ENCODE assay signal across 8 cellular contexts in the genomic region with DNA sequence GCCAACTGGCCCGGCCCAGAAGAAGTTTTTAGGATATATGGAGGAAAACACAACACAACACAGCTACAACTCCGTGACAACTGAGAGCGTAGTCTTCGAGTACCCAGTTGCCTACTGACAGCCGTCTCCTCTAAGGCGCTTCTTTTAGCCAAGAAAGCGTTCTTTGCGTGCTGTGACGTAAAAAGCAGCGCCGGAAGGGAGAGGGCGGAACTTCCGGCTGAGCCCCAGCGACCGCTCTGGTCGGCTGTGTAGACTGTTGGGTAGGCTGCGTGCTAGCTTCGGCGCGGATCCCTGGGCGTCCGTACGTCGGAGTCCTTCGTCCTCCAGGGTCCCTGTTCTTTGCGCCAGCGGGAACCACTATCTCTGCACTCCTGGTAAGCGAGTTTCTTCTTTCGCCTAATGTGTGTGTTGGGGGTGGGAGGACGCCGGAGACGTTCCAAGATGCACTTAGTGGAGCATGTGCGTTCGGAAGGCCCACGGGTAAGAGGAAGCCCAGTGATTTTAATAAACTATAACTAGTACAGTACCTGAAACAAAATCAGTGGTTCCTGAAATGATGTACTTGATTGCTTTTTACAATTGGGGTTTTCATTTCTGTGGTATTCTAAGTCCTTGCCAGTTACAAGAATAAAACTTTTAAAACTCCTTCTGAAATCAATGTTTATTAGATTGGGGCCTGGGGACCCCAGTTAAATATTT.
A peak's percentile ranks its signal among the peaks of the same experiment; 100 is the strongest.
DNase-seq lines count a peak whose midpoint lies in the region; TF ChIP-seq lines count a peak whose summit lies in the region.

A gene (plus strand): TSS at position 239 of the 699 bp plus-strand sequence. CDS start 2,914 bp downstream, outside the sequence.

- POLR2A ChIA-PET in HEK293T (lab: Yijun Ruan, JAX) = interaction anchor here (0.6 to 2.9 kb wide), 10 partner anchors 10 to 119 kb away, joined by 3 to 18 read pairs (median 4); a partner anchor contains a TSS

- H3K4me3 ChIP-seq in SK-N-MC = peak within 1 kb of the TSS; percentile 94

- H3K4me3 Mint-ChIP-seq in activated naive CD4-positive, alpha-beta T cell treated with anti-CD3 and anti-CD28 coated beads, Interleukin-2, amount 10 ng/mL, durations not matched to agents 7 days and 5 days = peak within 1 kb of the TSS; percentile 97

- DNase-seq in GM03348 (ENCODE audit: low spot score) (peak; percentile 95), HEK293T (ENCODE audit: extremely low spot score) (peak; percentile 94), MV-4-11 (lab: John Stamatoyannopoulos, UW) (peak; percentile 93), SK-N-MC (ENCODE audit: low read depth, low spot score) (peak; percentile 77), germinal center (ENCODE audit: low spot score) (peak; percentile 91), non-pigmented ciliary epithelial cell (ENCODE audit: low read depth) (peak; percentile 67), superior temporal gyrus (ENCODE audit: extremely low spot score) (peak; percentile 98)
- DNase-seq in activated naive CD4-positive, alpha-beta T cell treated with anti-CD3 and anti-CD28 coated beads, Interleukin-2, amount 10 ng/mL, durations not matched to agents 7 days and 5 days = peak; percentile 95

- no peaks in the 10 kb centered on the region for H3K9me3 ChIP-seq in SK-N-MC (ENCODE audit: low read depth, low read length)

- H3K27ac ChIP-seq in SK-N-MC = peak within 1 kb of the TSS; percentile 90

- CTCF ChIA-PET in HEK293T (lab: Yijun Ruan, JAX) = interaction anchor here (0.6 to 0.9 kb wide), 2 partner anchors 12 to 15 kb away, joined by 4 to 5 read pairs; a partner anchor contains a TSS
- CTCF ChIA-PET in activated naive CD4-positive, alpha-beta T cell treated with anti-CD3 and anti-CD28 coated beads, Interleukin-2, amount 10 ng/mL, durations not matched to agents 7 days and 5 days (lab: Charles Lee) = interaction anchor here (1.0 kb wide), 1 partner anchor 11 kb away, joined by 4 read pairs; no protein-coding TSS in a partner anchor

- peaks cover 37% of the 10 kb centered on the region for H3K36me3 ChIP-seq in SK-N-MC (ENCODE audit: insufficient read depth, low read length)

- peaks cover 5% of the 10 kb centered on the region for H3K27me3 Mint-ChIP-seq in activated naive CD4-positive, alpha-beta T cell treated with anti-CD3 and anti-CD28 coated beads, Interleukin-2, amount 10 ng/mL, durations not matched to agents 7 days and 5 days

- peaks cover 41% of the 10 kb centered on the region for H3K4me1 Mint-ChIP-seq in activated naive CD4-positive, alpha-beta T cell treated with anti-CD3 and anti-CD28 coated beads, Interleukin-2, amount 10 ng/mL, durations not matched to agents 7 days and 5 days

- H3K36me3 Mint-ChIP-seq in activated naive CD4-positive, alpha-beta T cell treated with anti-CD3 and anti-CD28 coated beads, Interleukin-2, amount 10 ng/mL, durations not matched to agents 7 days and 5 days = peaks cover 34% of the 10 kb centered on the region

- H3K9ac ChIP-seq in SK-N-MC (ENCODE audit: insufficient read length) = peak within 1 kb of the TSS; percentile 94

- no peaks in the 10 kb centered on the region for H3K9me3 Mint-ChIP-seq in activated naive CD4-positive, alpha-beta T cell treated with anti-CD3 and anti-CD28 coated beads, Interleukin-2, amount 10 ng/mL, durations not matched to agents 7 days and 5 days

- peak within 1 kb of the TSS; percentile 98 for H3K27ac Mint-ChIP-seq in activated naive CD4-positive, alpha-beta T cell treated with anti-CD3 and anti-CD28 coated beads, Interleukin-2, amount 10 ng/mL, durations not matched to agents 7 days and 5 days

TF ChIP-seq in HEK293T, 16 proteins besides CTCF, POLR2A, EP300 and RAD21:
- TF ChIP-seq SP1 (IDR thresholded peaks at IDR 0.05) (no peak), ARNT (IDR thresholded peaks at IDR 0.05) (0 out of 2 replicates have a peak, but pooled peaks have one; percentile 65), ELF4 (IDR thresholded peaks at IDR 0.05) (peak; percentile 63; the same call in 1 of the 2 replicates), FOXK2 (IDR thresholded peaks at IDR 0.05) (no peak), ZNF384 (IDR thresholded peaks at IDR 0.05) (no peak), SUZ12 (IDR thresholded peaks at IDR 0.05) (no peak), LEF1 (IDR thresholded peaks at IDR 0.05; ENCODE audit: borderline replicate concordance) (no peak), L3MBTL2 (conservative IDR thresholded peaks at IDR 0.05) (peak; percentile 96)
- TF ChIP-seq, protein P1, sequence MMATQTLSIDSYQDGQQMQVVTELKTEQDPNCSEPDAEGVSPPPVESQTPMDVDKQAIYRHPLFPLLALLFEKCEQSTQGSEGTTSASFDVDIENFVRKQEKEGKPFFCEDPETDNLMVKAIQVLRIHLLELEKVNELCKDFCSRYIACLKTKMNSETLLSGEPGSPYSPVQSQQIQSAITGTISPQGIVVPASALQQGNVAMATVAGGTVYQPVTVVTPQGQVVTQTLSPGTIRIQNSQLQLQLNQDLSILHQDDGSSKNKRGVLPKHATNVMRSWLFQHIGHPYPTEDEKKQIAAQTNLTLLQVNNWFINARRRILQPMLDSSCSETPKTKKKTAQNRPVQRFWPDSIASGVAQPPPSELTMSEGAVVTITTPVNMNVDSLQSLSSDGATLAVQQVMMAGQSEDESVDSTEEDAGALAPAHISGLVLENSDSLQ (IDR thresholded peaks at IDR 0.05) = peak; percentile 74

Comparison
In these comparisons a context has a peak if more than half of its experiments do, and no peak if none do; other contexts are left out.
1. Peak in every context shown above with its lines: DNase-seq, H3K4me3 ChIP-seq and H3K27ac ChIP-seq.